Comparison of ENCODE assay signal across 8 cellular contexts in genomic region chr12:57124259-57124877, GRCh38. TPM values are rescaled to one million over a fixed set of nuclear protein-coding genes. Genes with fewer than 3 reads are reported as not detected.
A peak's percentile ranks its signal among the peaks of the same experiment; 100 is the strongest.
DNase-seq lines count a peak whose midpoint lies in the region; ATAC-seq and TF ChIP-seq lines count a peak whose summit lies in the region.

No MANE protein-coding gene starts in this region.

- peaks cover 6 to 7% of the 10 kb centered on the region in 2 donors for H3K4me1 Mint-ChIP-seq in natural killer cell treated with Interleukin-12 subunit alpha and Interleukin-12 subunit beta and Interleukin-15 and Interleukin-18, amount 100 ng/mL, for 72 hours (ENCODE audit: low read depth in 2 of 2)

- DNase-seq in DMS53 treated with DMSO at 0.1 percent for 48 hours (lab: John Stamatoyannopoulos, UW; ENCODE audit: unreplicated experiment) (peak; percentile 82), HuH-7 (ENCODE audit: low spot score) (peak; percentile 80), activated T-cell treated with anti-CD3 and anti-CD28 coated beads for 1 hour (ENCODE audit: low read depth) (peak; percentile 66), erythroblast (lab: John Stamatoyannopoulos, UW) (peak; percentile 74 to 85)
- peak; percentile 81 for DNase-seq in natural killer cell treated with Interleukin-12 subunit alpha and Interleukin-12 subunit beta and Interleukin-15 and Interleukin-18, amount 100 ng/mL, for 72 hours (ENCODE audit: low spot score)
- peak; percentile 72 for DNase-seq in stimulated activated naive CD4-positive, alpha-beta T cell treated with Interleukin-2 at 50 U/mL for 16 hours (lab: John Stamatoyannopoulos, UW)

- no peak overlapping the region for H3K4me3 Mint-ChIP-seq in natural killer cell treated with Interleukin-12 subunit alpha and Interleukin-12 subunit beta and Interleukin-15 and Interleukin-18, amount 100 ng/mL, for 72 hours

- peaks cover 3% of the 10 kb centered on the region for H3K36me3 ChIP-seq in OCI-LY3 (replicated peaks; ENCODE audit: low read depth, low read length)

- no peaks in the 10 kb centered on the region for H3K79me2 ChIP-seq in OCI-LY3 (ENCODE audit: low read length)

- H3K27ac Mint-ChIP-seq in natural killer cell treated with Interleukin-12 subunit alpha and Interleukin-12 subunit beta and Interleukin-15 and Interleukin-18, amount 100 ng/mL, for 72 hours: no peak overlapping the region

- peaks cover 7% of the 10 kb centered on the region; the same call in 1 of the 2 replicates for H3K9me3 ChIP-seq in OCI-LY3 (ENCODE audit: insufficient read depth, low read length)

- no peak overlapping the region for H3K27ac ChIP-seq in OCI-LY3 (ENCODE audit: low read length)

- TF ChIP-seq CTCF in OCI-LY3 (IDR thresholded peaks at IDR 0.05; ENCODE audit: low read depth, low read length): peak; percentile 81

- ATAC-seq in natural killer cell treated with Interleukin-12 subunit alpha and Interleukin-12 subunit beta and Interleukin-15 and Interleukin-18, amount 100 ng/mL, for 72 hours: peak; percentile 79 to 81
- ATAC-seq in GM21737 (IDR thresholded peaks at IDR 0.05; ENCODE audit: unreplicated experiment): no peak

- no peak for TF ChIP-seq POLR2A in erythroblast (IDR thresholded peaks at IDR 0.05; ENCODE audit: low read length)

- H3K4me1 ChIP-seq in OCI-LY3 (ENCODE audit: low read length): peaks cover 17% of the 10 kb centered on the region

- H3K4me2 ChIP-seq in OCI-LY3 (ENCODE audit: low read length): no peak overlapping the region

- H3K9ac ChIP-seq in OCI-LY3 (ENCODE audit: low read length): no peak overlapping the region

- peaks cover 6% of the 10 kb centered on the region for H3K36me3 Mint-ChIP-seq in natural killer cell treated with Interleukin-12 subunit alpha and Interleukin-12 subunit beta and Interleukin-15 and Interleukin-18, amount 100 ng/mL, for 72 hours

- H3K27me3 Mint-ChIP-seq in natural killer cell treated with Interleukin-12 subunit alpha and Interleukin-12 subunit beta and Interleukin-15 and Interleukin-18, amount 100 ng/mL, for 72 hours: peaks cover 9 to 12% of the 10 kb centered on the region in 2 donors

- H2AFZ ChIP-seq in OCI-LY3 (ENCODE audit: low read depth, low read length): no peak overlapping the region; the same call in 1 of the 2 replicates

- H4K20me1 ChIP-seq in OCI-LY3 (ENCODE audit: insufficient read depth, low read length): no peaks in the 10 kb centered on the region

- no peaks in the 10 kb centered on the region for H3K9me3 Mint-ChIP-seq in natural killer cell treated with Interleukin-12 subunit alpha and Interleukin-12 subunit beta and Interleukin-15 and Interleukin-18, amount 100 ng/mL, for 72 hours

- no peak overlapping the region for H3K4me3 ChIP-seq in OCI-LY3 (ENCODE audit: low read length)

- peaks cover 19% of the 10 kb centered on the region for H3K27me3 ChIP-seq in OCI-LY3 (ENCODE audit: low read depth, low read length)

RNA-seq across cellular contexts. Expression of gene LRP1, which starts 3.9 kb away (rescaled TPM):
- total RNA-seq in natural killer cell treated with Interleukin-12 subunit alpha and Interleukin-12 subunit beta and Interleukin-15 and Interleukin-18, amount 100 ng/mL, for 72 hours: under 1 TPM; 0.42 to 0.45 TPM

RNA-seq across cellular contexts. Expression of gene STAT6, which starts 13.2 kb away (rescaled TPM):
- total RNA-seq in natural killer cell treated with Interleukin-12 subunit alpha and Interleukin-12 subunit beta and Interleukin-15 and Interleukin-18, amount 100 ng/mL, for 72 hours: 100 to 1,000 TPM; 158 to 198 TPM

RNA-seq across cellular contexts. Expression of gene LRP1-AS, which starts 23.1 kb away (rescaled TPM):
- not detected for total RNA-seq in natural killer cell treated with Interleukin-12 subunit alpha and Interleukin-12 subunit beta and Interleukin-15 and Interleukin-18, amount 100 ng/mL, for 72 hours

RNA-seq across cellular contexts. Expression of gene NAB2, which starts 35.5 kb away (rescaled TPM):
- total RNA-seq in natural killer cell treated with Interleukin-12 subunit alpha and Interleukin-12 subunit beta and Interleukin-15 and Interleukin-18, amount 100 ng/mL, for 72 hours: 1 to 10 TPM; 7.7 to 8.0 TPM

RNA-seq across cellular contexts. Expression of gene NEMP1, which starts 45.8 kb away (rescaled TPM):
- total RNA-seq in natural killer cell treated with Interleukin-12 subunit alpha and Interleukin-12 subunit beta and Interleukin-15 and Interleukin-18, amount 100 ng/mL, for 72 hours: 10 to 100 TPM; 25.5 to 34.1 TPM
